Comparison of ENCODE assay signal across 10 cellular contexts in the genomic region with DNA sequence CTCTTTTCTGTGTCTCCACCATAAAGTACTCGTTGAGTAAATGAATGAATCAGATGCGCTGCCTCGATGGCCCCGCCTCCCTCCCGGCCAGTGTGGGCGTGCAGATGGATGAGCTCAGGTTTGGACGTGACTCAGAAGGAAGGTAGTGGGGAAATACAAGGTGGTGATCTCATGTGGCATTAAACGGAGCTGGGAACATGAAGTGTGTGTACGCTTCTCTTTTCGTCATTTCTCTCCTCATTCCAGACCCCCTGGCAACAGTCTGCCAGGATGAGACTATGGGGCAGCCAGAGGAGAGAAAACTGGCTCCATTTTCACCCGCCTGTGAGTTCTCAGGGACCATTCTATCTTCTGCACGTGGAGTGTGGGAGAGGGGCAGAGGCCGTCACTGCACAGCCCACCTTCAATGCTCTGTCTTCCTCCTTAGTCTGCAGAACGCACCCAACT.
DNase-seq lines count a peak whose midpoint lies in the region; ATAC-seq and TF ChIP-seq lines count a peak whose summit lies in the region.
"Had no signal": no experiment of that assay in that cellular context is flagged by ENCODE, and none has a peak within 500 bp of the region (broad histone marks: within the 10 kb centered on the region; RNA-seq: fewer than 3 reads in every experiment).

No MANE protein-coding gene starts in this region.

- H3F3A ChIP-seq in PC-3 (ENCODE audit: low read length, unreplicated experiment), result no peaks in the 10 kb centered on the region

- peak overlapping the region; percentile 53 for H3K4me3 ChIP-seq in PC-3 (ENCODE audit: low read length)
- H3K4me3 ChIP-seq: right lobe of liver had no signal

- H3K27me3 Mint-ChIP-seq in T-cell, result peaks cover 4 to 11% of the 10 kb centered on the region in 2 donors

- no peaks in the 10 kb centered on the region for H3K79me2 ChIP-seq in PC-3 (ENCODE audit: low read length)

- peak overlapping the region; percentile 85 for H3K4me2 ChIP-seq in PC-3 (ENCODE audit: low read length)

- no TSS peak for BruUV-seq in PC-3 (replicated peaks; lab: Mats Ljungman, UMichigan)

- H3K27me3 ChIP-seq in PC-3 (ENCODE audit: low read length), result no peaks in the 10 kb centered on the region
- H3K27me3 ChIP-seq: right lobe of liver had no signal

- H3K4me3 Mint-ChIP-seq in T-cell, result no peak overlapping the region
- H3K4me3 Mint-ChIP-seq: B cell had no signal

- no peak overlapping the region for H3K27ac Mint-ChIP-seq in T-cell
- H3K27ac Mint-ChIP-seq: B cell had no signal

- H3K9me2 ChIP-seq in PC-3 (replicated peaks; ENCODE audit: low read length), result no peaks in the 10 kb centered on the region

- CTCF ChIA-PET in PC-3 (lab: Charles Lee), result interaction anchor here (0.7 to 1.0 kb wide), 2 partner anchors 22 to 107 kb away, joined by 3 to 4 read pairs; no protein-coding TSS in a partner anchor
- CTCF ChIA-PET in T-cell (lab: Charles Lee), result no interaction called here

- ATAC-seq in PC-3, result peak; percentile 87
- no peak for ATAC-seq in HG03280 (IDR thresholded peaks at IDR 0.05; ENCODE audit: unreplicated experiment)
- ATAC-seq in T-cell (replicated peaks in 1 of 4), result no peak

- no peaks in the 10 kb centered on the region for H3K9me3 ChIP-seq in PC-3 (ENCODE audit: low read length)
- H3K9me3 ChIP-seq: right lobe of liver had no signal

- TF ChIP-seq CTCF in PC-3 (conservative IDR thresholded peaks at IDR 0.05; ENCODE audit: low read depth, low read length), result no peak

- no peaks in the 10 kb centered on the region for H3K9me3 Mint-ChIP-seq in T-cell

- DNase-seq in DMS53 (lab: John Stamatoyannopoulos, UW) (peak; percentile 73), DMS53 treated with DMSO at 0.1 percent for 48 hours (lab: John Stamatoyannopoulos, UW; ENCODE audit: unreplicated experiment) (no peak), PC-3 (peak; percentile 91), fibroblast of gingiva (ENCODE audit: low read depth) (peak; percentile 57), putamen (ENCODE audit: low spot score) (no peak), T-cell (no peak)
- peak; percentile 64 for DNase-seq in stimulated activated CD4-positive, alpha-beta T cell treated with anti-CD3 and anti-CD28 coated beads, Interleukin-15, amount 100 ng/mL, for 24 hours

- H2AFZ ChIP-seq in PC-3 (ENCODE audit: low read length), result peak overlapping the region; percentile 72

- no peaks in the 10 kb centered on the region for H3K36me3 ChIP-seq in PC-3 (ENCODE audit: low read depth, low read length)

- peaks cover 0 to 8% (median 1%) of the 10 kb centered on the region in 3 donors for H3K4me1 Mint-ChIP-seq in T-cell
- H3K4me1 Mint-ChIP-seq: B cell had no signal

- POLR2A ChIA-PET in PC-3 (lab: Charles Lee; ENCODE audit: unreplicated experiment) (interaction anchor here (0.6 kb wide), 1 partner anchor 13 kb away, joined by 3 read pairs; no protein-coding TSS in a partner anchor), T-cell (lab: Charles Lee) (no interaction called here)

- H3K36me3 Mint-ChIP-seq in T-cell, result no peaks in the 10 kb centered on the region

- no peaks in the 10 kb centered on the region for H4K20me1 ChIP-seq in PC-3 (ENCODE audit: low read length)

- intact Hi-C loops in PC-3 (cut with micrococcal nuclease), result loop anchor here (2.0 kb wide), 1 partner anchor 32 kb away; no protein-coding TSS in a partner anchor

- peak overlapping the region; percentile 91 for H3K27ac ChIP-seq in PC-3 (ENCODE audit: low read length)
- H3K27ac ChIP-seq: right lobe of liver had no signal

- peaks cover 40% of the 10 kb centered on the region for H3K4me1 ChIP-seq in PC-3 (ENCODE audit: insufficient read depth, low read length)

- peak overlapping the region; percentile 69 for H3K9ac ChIP-seq in PC-3 (ENCODE audit: low read length)

Comparison
In these comparisons a context has a peak if more than half of its experiments do, and no peak if none do; other contexts are left out.
1. DNase-seq: peak in DMS53 (single experiment), PC-3 (single experiment), fibroblast of gingiva (single experiment) and stimulated activated CD4-positive, alpha-beta T cell treated with anti-CD3 and anti-CD28 coated beads, Interleukin-15, amount 100 ng/mL, for 24 hours (single experiment); none in DMS53 treated with DMSO at 0.1 percent for 48 hours (single experiment), putamen (single experiment) and T-cell (0 of 34).